ENCODE assay signal across 10 cellular contexts in genomic region chr1:157994081-157994581, GRCh38. TPM values are rescaled to one million over a fixed set of nuclear protein-coding genes. Genes with fewer than 3 reads are reported as not detected.
DNase-seq lines count a peak whose midpoint lies in the region; ATAC-seq and TF ChIP-seq lines count a peak whose summit lies in the region.
"Had no signal": no experiment of that assay in that cellular context is flagged by ENCODE, and none has a peak within 500 bp of the region (broad histone marks: within the 10 kb centered on the region; RNA-seq: fewer than 3 reads in every experiment).

No MANE protein-coding gene starts in this region.

- in situ Hi-C loops in mammary epithelial cell (cut with MboI; ENCODE audit: low sequenced_read_pairs in 2 of 2) = loop anchor here in 1 of 2 donors (5.0 to 10.0 kb wide), 2 partner anchors 33 to 111 kb away; no protein-coding TSS in a partner anchor

- peaks cover 10 to 14% of the 10 kb centered on the region in 2 donors for H3K4me1 Mint-ChIP-seq in stimulated activated naive B cell treated with anti-CD40 and anti-IgM and Interleukin-4, amounts not matched to agents 10 μg/mL and 1 μg/mL and 100 μg/mL, for 72 hours

- no peaks in the 10 kb centered on the region for H3K9me3 ChIP-seq in HUES6 (ENCODE audit: control insufficient read depth, insufficient read depth, low read depth, low read length)
- H3K9me3 ChIP-seq in mammary epithelial cell (replicated peaks; ENCODE audit: insufficient read depth, low read length) = no peaks in the 10 kb centered on the region

- dilution Hi-C loops in mammary epithelial cell (cut with HindIII; ENCODE audit: low sequenced_read_pairs) = no loop called here

- H3K4me3 Mint-ChIP-seq in stimulated activated naive B cell treated with anti-CD40 and anti-IgM and Interleukin-4, amounts not matched to agents 10 μg/mL and 1 μg/mL and 100 μg/mL, for 72 hours = peak overlapping the region; percentile 50 to 83

- H3K27ac ChIP-seq in HUES6 (ENCODE audit: low read depth, low read length) = peak overlapping the region; percentile 87
- peak overlapping the region; percentile 43 for H3K27ac ChIP-seq in mammary epithelial cell (ENCODE audit: insufficient read depth, low read depth, low read length)

- H3K36me3 Mint-ChIP-seq in stimulated activated naive B cell treated with anti-CD40 and anti-IgM and Interleukin-4, amounts not matched to agents 10 μg/mL and 1 μg/mL and 100 μg/mL, for 72 hours = no peaks in the 10 kb centered on the region

- ATAC-seq in stimulated activated naive B cell treated with anti-CD40 and anti-IgM and Interleukin-4, amounts not matched to agents 10 μg/mL and 1 μg/mL and 100 μg/mL, for 72 hours (replicated peaks) = no peak
- no peak for ATAC-seq in HG02588 (IDR thresholded peaks at IDR 0.05; ENCODE audit: unreplicated experiment)

- peaks cover 41 to 46% of the 10 kb centered on the region in 2 donors for H3K27me3 Mint-ChIP-seq in stimulated activated naive B cell treated with anti-CD40 and anti-IgM and Interleukin-4, amounts not matched to agents 10 μg/mL and 1 μg/mL and 100 μg/mL, for 72 hours

- H3K4me1 ChIP-seq in HUES6 (ENCODE audit: control insufficient read depth, insufficient read depth, low read length) = peaks cover 41% of the 10 kb centered on the region
- peaks cover 29% of the 10 kb centered on the region for H3K4me1 ChIP-seq in mammary epithelial cell (ENCODE audit: insufficient read depth, low read length)

- peak overlapping the region; percentile 87 for H2AFZ ChIP-seq in mammary epithelial cell (ENCODE audit: low read depth, low read length)

- BruUV-seq in mammary epithelial cell (replicated peaks; lab: Mats Ljungman, UMichigan) = no TSS peak

- peak overlapping the region; percentile 95 for H3K4me2 ChIP-seq in mammary epithelial cell (ENCODE audit: insufficient read depth, low read depth, low read length)

- H4K20me1 ChIP-seq in mammary epithelial cell (ENCODE audit: insufficient read depth, low read length) = no peaks in the 10 kb centered on the region

- intact Hi-C loops in mammary epithelial cell (cut with micrococcal nuclease) = no loop called here

- 0% methylated on average over 4 of the region's 16 CpGs for WGBS in mammary epithelial cell (ENCODE audit: low coverage, missing lambda C conversion rate)

- peak overlapping the region; percentile 79 for H3K4me3 ChIP-seq in HUES6 (ENCODE audit: low read depth, low read length)
- peak overlapping the region; percentile 77 to 86 (median 85) for H3K4me3 ChIP-seq in mammary epithelial cell (replicated peaks in 1 of 3; ENCODE audit: insufficient read depth in 1 of 3, low read depth in 2 of 3, low read length in 3 of 3)
- H3K4me3 ChIP-seq in kidney epithelial cell (ENCODE audit: low read depth, low read length) = peak overlapping the region; percentile 87

- H3K79me2 ChIP-seq in mammary epithelial cell (ENCODE audit: insufficient read depth, low read length) = peaks cover 63% of the 10 kb centered on the region

- H3K27me3 ChIP-seq in HUES6 (ENCODE audit: control insufficient read depth, insufficient read depth, low read length) = peaks cover 4% of the 10 kb centered on the region; the same call in 1 of the 2 replicates
- H3K27me3 ChIP-seq in mammary epithelial cell (ENCODE audit: insufficient read depth, low read length) = no peaks in the 10 kb centered on the region
- H3K27me3 ChIP-seq in kidney epithelial cell (ENCODE audit: control insufficient read depth, insufficient read depth, low read length) = no peaks in the 10 kb centered on the region

- H3K9me3 Mint-ChIP-seq in stimulated activated naive B cell treated with anti-CD40 and anti-IgM and Interleukin-4, amounts not matched to agents 10 μg/mL and 1 μg/mL and 100 μg/mL, for 72 hours = no peaks in the 10 kb centered on the region

- TF ChIP-seq CTCF in mammary epithelial cell (conservative IDR thresholded peaks at IDR 0.05 in 1 of 2, IDR thresholded peaks at IDR 0.05 in 1 of 2; ENCODE audit: extremely low read depth in 1 of 2, insufficient read depth in 1 of 2, low read depth in 1 of 2, low read length in 2 of 2) = peak in 1 of 2 donors; percentile 14
- peak; percentile 30 for TF ChIP-seq CTCF in kidney epithelial cell (IDR thresholded peaks at IDR 0.05; ENCODE audit: insufficient read depth, low read length, poor library complexity, severe bottlenecking)

- DNase-seq in mammary epithelial cell (no peak), kidney epithelial cell (ENCODE audit: low read depth) (no peak), GM19238 (ENCODE audit: insufficient read length, low spot score) (no peak), superior temporal gyrus (ENCODE audit: extremely low spot score) (no peak)
- DNase-seq in stimulated activated naive B cell treated with anti-CD40 and anti-IgM and Interleukin-4, amounts not matched to agents 10 μg/mL and 1 μg/mL and 100 μg/mL, for 72 hours = no peak
- DNase-seq in activated CD4-positive, alpha-beta T cell treated with anti-CD3 and anti-CD28 coated beads for 4 hours = no peak
- DNase-seq: NCI-H2107, occipital lobe had no signal

- H3K27ac Mint-ChIP-seq in stimulated activated naive B cell treated with anti-CD40 and anti-IgM and Interleukin-4, amounts not matched to agents 10 μg/mL and 1 μg/mL and 100 μg/mL, for 72 hours = no peak overlapping the region

- CTCF ChIA-PET in mammary epithelial cell (lab: Charles Lee; ENCODE audit: low non-redundant PET) = interaction anchor here (0.9 kb wide), 1 partner anchor 28 kb away, joined by 4 read pairs; no protein-coding TSS in a partner anchor

- H3K9ac ChIP-seq in HUES6 (ENCODE audit: low read length) (peak overlapping the region; percentile 90), mammary epithelial cell (ENCODE audit: insufficient read depth, low read length) (peak overlapping the region; percentile 60)

- H3K36me3 ChIP-seq in HUES6 (ENCODE audit: control insufficient read depth, insufficient read depth, low read length) = 0 out of 2 replicates have a peak, but pooled peaks cover 3% of the 10 kb centered on the region
- H3K36me3 ChIP-seq in mammary epithelial cell (ENCODE audit: insufficient read depth, low read length) = no peaks in the 10 kb centered on the region
- H3K36me3 ChIP-seq in kidney epithelial cell (ENCODE audit: control insufficient read depth, insufficient read depth, low read length) = peaks cover 2% of the 10 kb centered on the region

RNA-seq across cellular contexts. Expression of gene KIRREL1, which starts 0.7 kb away (rescaled TPM):
- total RNA-seq in mammary epithelial cell = 100 to 1,000 TPM in 1 of 2 donors, 10 to 100 TPM in 1; 92.2 to 130 TPM
- polyA plus RNA-seq in mammary epithelial cell = 43.7 TPM
- polyA minus RNA-seq in mammary epithelial cell = 159 TPM
- 119 and 126 TPM in 2 replicates for total RNA-seq in kidney epithelial cell
